Comparison of ENCODE assay signal across 17 cellular contexts in the genomic region with DNA sequence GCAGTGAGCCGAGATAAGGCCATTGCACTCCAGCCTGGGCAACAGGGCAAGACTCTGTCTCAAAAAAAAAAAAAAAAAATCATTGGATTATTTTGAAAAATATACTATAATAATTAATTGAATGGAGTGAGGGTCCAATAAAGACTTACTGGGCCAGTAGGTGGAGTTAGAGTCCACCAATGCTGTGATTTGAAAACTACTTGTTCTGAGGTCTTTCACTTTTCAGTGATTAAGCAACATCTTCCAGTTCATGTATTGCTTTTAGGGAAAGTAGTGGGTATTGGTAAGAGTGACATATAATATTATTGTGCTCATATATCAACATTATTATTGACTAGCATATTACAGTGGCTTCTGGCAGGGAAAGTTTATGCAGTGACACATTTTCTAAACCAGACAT.
"Had no signal": no experiment of that assay in that cellular context is flagged by ENCODE, and none has a peak within 500 bp of the region (broad histone marks: within the 10 kb centered on the region; RNA-seq: fewer than 3 reads in every experiment).

No MANE protein-coding gene starts in this region.

- H3K4me2 ChIP-seq: hepatocyte had no signal

- DNase-seq: effector memory CD8-positive, alpha-beta T cell; foreskin keratinocyte; head of caudate nucleus; kidney glomerular epithelial cell; mesendoderm; naive B cell; nephron progenitor cell; posterior cingulate gyrus; sigmoid colon; stimulated activated CD4-positive, alpha-beta T cell treated with anti-CD3 and anti-CD28 coated beads, Interleukin-12 subunit alpha, Interleukin-12 subunit beta, amount 100 ng/mL, for 4 hours; stimulated activated naive CD8-positive, alpha-beta T cell treated with anti-CD3 and anti-CD28 coated beads, Interleukin-15, Interleukin-2, amounts not matched to agents 100 U/mL and 50 U/mL, for 24 hours; tibial artery; upper lobe of right lung had no signal

- H3K27me3 ChIP-seq: foreskin keratinocyte, hepatocyte, right atrium auricular region, sigmoid colon, tibial artery, upper lobe of right lung, vagina had no signal

- H3K4me1 ChIP-seq: foreskin keratinocyte, right atrium auricular region, sigmoid colon, tibial artery, upper lobe of right lung, vagina had no signal

- ATAC-seq: effector memory CD8-positive, alpha-beta T cell; foreskin keratinocyte; stimulated activated naive CD8-positive, alpha-beta T cell treated with anti-CD3 and anti-CD28 coated beads, Interleukin-15, Interleukin-2, amounts not matched to agents 100 U/mL and 50 U/mL, for 24 hours; upper lobe of right lung had no signal

- H2AFZ ChIP-seq: hepatocyte had no signal

- H3K36me3 ChIP-seq: right atrium auricular region, sigmoid colon, tibial artery, upper lobe of right lung, vagina had no signal

- H3K27ac ChIP-seq: foreskin keratinocyte, hepatocyte, right atrium auricular region, sigmoid colon, skin epidermis, tibial artery, upper lobe of right lung, vagina had no signal

- H3K79me2 ChIP-seq: hepatocyte had no signal

- H3K4me3 ChIP-seq: hepatocyte, right atrium auricular region, sigmoid colon, skin epidermis, tibial artery, upper lobe of right lung, vagina had no signal

- H3K9me3 ChIP-seq: right atrium auricular region, sigmoid colon, tibial artery, upper lobe of right lung, vagina had no signal
